In the genomic region with DNA sequence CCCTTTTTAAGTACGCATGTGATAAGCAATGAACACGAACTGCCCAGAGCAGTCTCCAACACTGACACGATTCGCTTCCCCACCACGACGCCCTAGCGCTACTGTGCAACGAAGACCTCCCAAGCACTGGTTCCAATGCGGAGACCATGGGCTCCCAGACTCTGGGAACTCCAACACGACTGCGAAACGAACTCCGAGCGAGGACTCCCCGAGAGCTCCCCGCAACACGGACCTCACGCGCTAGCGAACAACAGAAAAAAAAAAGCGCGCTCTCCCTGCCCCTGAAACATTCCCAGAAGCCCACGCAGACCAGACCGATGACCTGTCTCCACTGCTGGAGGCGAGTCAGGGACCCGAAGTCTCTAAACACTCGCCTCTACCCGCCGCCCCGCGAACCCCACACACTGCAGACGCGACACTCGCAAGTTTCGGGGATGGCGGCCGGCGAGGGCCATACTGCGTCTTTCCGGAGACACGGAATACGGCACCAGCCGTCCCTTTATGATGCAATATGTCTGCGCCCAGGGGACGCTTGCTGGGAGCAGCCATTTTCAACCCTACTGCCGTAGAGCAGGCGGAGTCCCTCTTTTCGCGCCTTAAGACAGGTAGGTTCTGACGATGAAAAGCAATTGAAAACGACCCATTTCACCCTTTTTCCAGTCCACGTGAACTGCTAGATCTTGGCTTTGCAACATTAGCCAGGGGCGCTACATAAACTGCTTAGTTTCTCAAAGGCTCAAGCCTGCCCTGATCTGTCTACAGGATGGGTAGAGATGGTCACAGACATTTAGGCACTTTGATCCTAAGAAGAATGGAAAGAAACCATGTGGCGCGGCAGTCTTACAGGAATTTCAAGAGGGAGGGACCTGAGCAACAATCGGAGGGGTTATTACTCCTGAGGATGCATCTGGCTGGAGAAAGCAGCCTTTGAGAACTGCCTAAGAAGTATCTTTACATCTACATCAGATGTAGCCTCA, we compare ENCODE assay signal across 8 cellular contexts. TPM values are rescaled to one million over a fixed set of nuclear protein-coding genes. Genes with fewer than 3 reads are reported as not detected.
DNase-seq lines count a peak whose midpoint lies in the region.

A gene (minus strand): TSS at position 430 of the 977 bp plus-strand sequence. CDS start 7,569 bp downstream, outside the sequence.

- H3K27ac ChIP-seq in epithelial cell of prostate = peak within 1 kb of the TSS; percentile 59

- DNase-seq in CD1c-positive myeloid dendritic cell (ENCODE audit: extremely low spot score) (peak; percentile 85), NCI-H2171 (lab: John Stamatoyannopoulos, UW) (peak; percentile 94), epithelial cell of prostate (ENCODE audit: low read depth, low spot score) (peak; percentile 62), mesenteric fat pad (ENCODE audit: low spot score) (peak; percentile 92), OCI-M1 (lab: John Stamatoyannopoulos, UW) (no peak), NCI-H2107 treated with DMSO at 0.1 percent for 48 hours (lab: John Stamatoyannopoulos, UW; ENCODE audit: unreplicated experiment) (no peak)
- peak; percentile 65 for DNase-seq in activated T-cell treated with anti-CD3 and anti-CD28 coated beads, Interleukin-2, amount 50 U/mL, for 1 hour
- peak; percentile 25 to 47 (median 26) for DNase-seq in stimulated activated CD4-positive, alpha-beta T cell treated with anti-CD3 and anti-CD28 coated beads, TNF-alpha, amount 100 ng/mL, for 4 hours (ENCODE audit: low read depth in 3 of 3)

RNA-seq across cellular contexts. Expression of the gene that starts here (rescaled TPM):
- 8.0 TPM for total RNA-seq in mesenteric fat pad

Comparison
In these comparisons a context has a peak if more than half of its experiments do, and no peak if none do; other contexts are left out.
1. DNase-seq: peak in CD1c-positive myeloid dendritic cell (single experiment), NCI-H2171 (single experiment), activated T-cell treated with anti-CD3 and anti-CD28 coated beads, Interleukin-2, amount 50 U/mL, for 1 hour (single experiment), epithelial cell of prostate (single experiment), mesenteric fat pad (single experiment) and stimulated activated CD4-positive, alpha-beta T cell treated with anti-CD3 and anti-CD28 coated beads, TNF-alpha, amount 100 ng/mL, for 4 hours (3 of 3); none in OCI-M1 (single experiment) and NCI-H2107 treated with DMSO at 0.1 percent for 48 hours (single experiment).